ENCODE assay signal across 10 cellular contexts in genomic region chr9:27353405-27354229, GRCh38. TPM values are rescaled to one million over a fixed set of nuclear protein-coding genes. Genes with fewer than 3 reads are reported as not detected.
DNase-seq lines count a peak whose midpoint lies in the region; ATAC-seq and TF ChIP-seq lines count a peak whose summit lies in the region.
"Had no signal": no experiment of that assay in that cellular context is flagged by ENCODE, and none has a peak within 500 bp of the region (broad histone marks: within the 10 kb centered on the region; RNA-seq: fewer than 3 reads in every experiment).

No MANE protein-coding gene starts in this region.

- no peak for TF ChIP-seq CTCF in OCI-LY7 (conservative IDR thresholded peaks at IDR 0.05; ENCODE audit: low read length)

- no peaks in the 10 kb centered on the region for H3K36me3 ChIP-seq in OCI-LY7 (ENCODE audit: insufficient read depth, low read length)

- POLR2A ChIA-PET in OCI-LY7 (lab: Charles Lee), result interaction anchor here (0.8 kb wide), 1 partner anchor 10 kb away, joined by 5 read pairs; no protein-coding TSS in a partner anchor

- ATAC-seq in GM18502 (IDR thresholded peaks at IDR 0.05; ENCODE audit: poor library complexity, unreplicated experiment), result peak; percentile 80
- peak; percentile 83 for ATAC-seq in GM21619 (IDR thresholded peaks at IDR 0.05; ENCODE audit: unreplicated experiment)

- no peak overlapping the region for H3K4me2 ChIP-seq in OCI-LY7 (ENCODE audit: low read length)

- H3K9me2 ChIP-seq in OCI-LY7 (ENCODE audit: insufficient read depth, low read length), result no peaks in the 10 kb centered on the region

- H3K79me2 ChIP-seq in OCI-LY7 (ENCODE audit: insufficient read depth, low read depth, low read length), result no peaks in the 10 kb centered on the region

- no peak overlapping the region for H2AFZ ChIP-seq in OCI-LY7 (ENCODE audit: low read length)

- DNase-seq in Jurkat, Clone E6-1 (ENCODE audit: low read depth, low spot score), result peak; percentile 18
- DNase-seq in hypothalamus (lab: John Stamatoyannopoulos, UW), result peak in 41 of 51 donors; percentile 24 to 97 (median 76)
- DNase-seq in OCI-LY7 (ENCODE audit: low spot score), result no peak
- DNase-seq in stimulated activated CD4-positive, alpha-beta T cell treated with anti-CD3 and anti-CD28 coated beads, Interleukin-2, amount 100 ng/mL, for 24 hours, result no peak
- DNase-seq in NCI-H526 (lab: John Stamatoyannopoulos, UW), result no peak
- DNase-seq in A172 (ENCODE audit: low spot score), result no peak

- H3K27ac ChIP-seq in OCI-LY7 (ENCODE audit: low read depth, low read length, poor library complexity, severe bottlenecking), result no peak overlapping the region

- no TSS peak for BruUV-seq in OCI-LY7 (replicated peaks; lab: Mats Ljungman, UMichigan)

- H3K9me3 ChIP-seq in OCI-LY7 (ENCODE audit: low read length), result no peaks in the 10 kb centered on the region

- H3K4me3 ChIP-seq in Jurkat, Clone E6-1 (ENCODE audit: low read length), result no peak overlapping the region
- no peak overlapping the region for H3K4me3 ChIP-seq in OCI-LY7 (ENCODE audit: low read depth, low read length, poor library complexity, severe bottlenecking)

- CTCF ChIA-PET in OCI-LY7 (lab: Charles Lee; ENCODE audit: unreplicated experiment), result no interaction called here

- H3K4me1 ChIP-seq in OCI-LY7 (ENCODE audit: insufficient read depth, low read length, poor library complexity, severe bottlenecking), result no peaks in the 10 kb centered on the region

- no peaks in the 10 kb centered on the region for H4K20me1 ChIP-seq in OCI-LY7 (ENCODE audit: insufficient read depth, low read length)

- intact Hi-C loops in OCI-LY7 (cut with micrococcal nuclease; ENCODE audit: unreplicated experiment), result no loop called here

RNA-seq across cellular contexts. Expression of gene EQTN, which starts 56.7 kb away (rescaled TPM):
- polyA plus RNA-seq in Jurkat, Clone E6-1 (2012; ENCODE audit: insufficient read depth, insufficient read length), result not detected
- not detected in 2 replicates for total RNA-seq in OCI-LY7 (2014; rRNA removed; shearing (Covaris generic))
- not detected in 2 replicates for total RNA-seq in OCI-LY7 (2022)
- total RNA-seq in A172 (2014; rRNA removed; shearing (Covaris generic)), result not detected in 2 replicates
- total RNA-seq: astrocyte, renal cortical epithelial cell had no signal

Comparison
In these comparisons a context has a peak if more than half of its experiments do, and no peak if none do; other contexts are left out.
1. DNase-seq: peak in Jurkat, Clone E6-1 (single experiment) and hypothalamus (41 of 51); none in OCI-LY7 (single experiment), stimulated activated CD4-positive, alpha-beta T cell treated with anti-CD3 and anti-CD28 coated beads, Interleukin-2, amount 100 ng/mL, for 24 hours (0 of 2), NCI-H526 (0 of 2) and A172 (single experiment).